In the genomic region with DNA sequence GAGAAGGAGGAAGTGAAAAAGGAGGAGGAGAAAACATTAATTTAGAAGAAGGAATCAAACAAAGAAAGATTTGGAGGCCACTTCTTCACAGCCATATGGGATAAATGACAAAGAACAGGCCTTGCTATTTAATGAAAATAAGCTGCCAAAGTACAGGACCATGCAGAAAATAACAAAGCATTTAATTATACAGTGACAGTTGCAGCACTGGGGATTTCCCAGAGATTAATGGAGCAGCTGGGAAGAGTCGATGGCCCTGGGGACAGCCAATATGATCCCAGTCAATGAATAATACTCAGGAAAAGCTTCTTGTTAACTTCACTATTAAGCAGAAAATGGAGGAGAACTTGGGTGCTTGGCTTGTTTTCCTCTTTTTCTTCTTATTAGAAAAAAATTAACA, we compare ENCODE assay signal across 16 cellular contexts. TPM values are rescaled to one million over a fixed set of nuclear protein-coding genes. Genes with fewer than 3 reads are reported as not detected.
DNase-seq lines count a peak whose midpoint lies in the region; ATAC-seq and TF ChIP-seq lines count a peak whose summit lies in the region.
"Had no signal": no experiment of that assay in that cellular context is flagged by ENCODE, and none has a peak within 500 bp of the region (broad histone marks: within the 10 kb centered on the region; RNA-seq: fewer than 3 reads in every experiment).

No MANE protein-coding gene starts in this region.

- ATAC-seq in gastroesophageal sphincter (no peak), gastrocnemius medialis (no peak), GM21515 (IDR thresholded peaks at IDR 0.05; ENCODE audit: unreplicated experiment) (no peak)
- ATAC-seq: activated CD8-positive, alpha-beta T cell treated with anti-CD3 and anti-CD28 coated beads, Interleukin-2, amount 10 ng/mL, durations not matched to agents 7 days and 5 days had no signal

- WGBS in gastroesophageal sphincter (ENCODE audit: low coverage in 1 of 2), 2 donors = 11% methylated on average over 1 of the region's 1 CpG; no CpG with 5 or more reads in 1 of the 2 donors

- H3K4me1 ChIP-seq in gastroesophageal sphincter (peaks cover 0 to 22% (median 3%) of the 10 kb centered on the region in 3 donors), gastrocnemius medialis (peaks cover 0 to 7% of the 10 kb centered on the region in 2 donors)

- DNase-seq in D341Med (ENCODE audit: low spot score) (peak; percentile 75), NCI-H524 treated with DMSO at 0.1 percent for 48 hours (lab: John Stamatoyannopoulos, UW) (peak; percentile 64), gastrocnemius medialis (no peak), pons (ENCODE audit: low spot score) (no peak), 8988T (no peak)
- DNase-seq: activated CD8-positive, alpha-beta T cell treated with anti-CD3 and anti-CD28 coated beads, Interleukin-2, amount 10 ng/mL, durations not matched to agents 7 days and 5 days; C1 segment of cervical spinal cord; EL; GOT3; stimulated activated CD4-positive, alpha-beta T cell treated with anti-CD3 and anti-CD28 coated beads, Interleukin-4, amount 100 ng/mL, for 1 hour had no signal

- no peaks in the 10 kb centered on the region for H3K36me3 ChIP-seq in gastroesophageal sphincter
- H3K36me3 ChIP-seq in gastrocnemius medialis = no peaks in the 10 kb centered on the region
- H3K36me3 ChIP-seq: esophagus muscularis mucosa had no signal

- in situ Hi-C loops in gastrocnemius medialis (cut with MboI; ENCODE audit: low sequenced_read_pairs in 4 of 4) = no loop called here

- TF ChIP-seq CTCF in gastroesophageal sphincter (IDR thresholded peaks at IDR 0.05) (no peak), gastrocnemius medialis (IDR thresholded peaks at IDR 0.05 in 4 of 5, conservative IDR thresholded peaks at IDR 0.05 in 1 of 5) (no peak)

- TF ChIP-seq POLR2A in gastroesophageal sphincter (IDR thresholded peaks at IDR 0.05) (no peak), gastrocnemius medialis (IDR thresholded peaks at IDR 0.05) (no peak)

- H3K27ac ChIP-seq in gastroesophageal sphincter (peak overlapping the region in 3 of 4 donors; percentile 22 to 50 (median 48)), gastrocnemius medialis (peak overlapping the region in 3 of 4 donors; percentile 16 to 29 (median 21))
- H3K27ac ChIP-seq: hepatocyte, VCaP had no signal

- intact Hi-C loops in gastrocnemius medialis (cut with DNase I; ENCODE audit: low total_unique reads) = no loop called here

- H3K4me3 ChIP-seq in gastroesophageal sphincter (no peak overlapping the region), gastrocnemius medialis (no peak overlapping the region)
- H3K4me3 ChIP-seq: esophagus muscularis mucosa, hepatocyte had no signal

- H3K9me3 ChIP-seq in gastroesophageal sphincter (no peaks in the 10 kb centered on the region), gastrocnemius medialis (no peaks in the 10 kb centered on the region)
- H3K9me3 ChIP-seq: esophagus muscularis mucosa had no signal

- H3K27me3 ChIP-seq in gastroesophageal sphincter = no peaks in the 10 kb centered on the region
- no peaks in the 10 kb centered on the region for H3K27me3 ChIP-seq in gastrocnemius medialis
- H3K27me3 ChIP-seq: esophagus muscularis mucosa, hepatocyte had no signal

- no peak for TF ChIP-seq EP300 in gastroesophageal sphincter (IDR thresholded peaks at IDR 0.05)

RNA-seq across cellular contexts. Expression of gene RERG, which starts 34.6 kb away (rescaled TPM):
- total RNA-seq in gastroesophageal sphincter = 10 to 100 TPM; 13.6 to 32.0 (median 19.8) TPM
- total RNA-seq in gastrocnemius medialis = 1 to 10 TPM; 4.3 to 6.5 (median 5.8) TPM
- total RNA-seq: activated CD8-positive, alpha-beta T cell treated with anti-CD3 and anti-CD28 coated beads, Interleukin-2, amount 10 ng/mL, durations not matched to agents 7 days and 5 days; activated T-helper 2 cell treated with anti-CD3 and anti-CD28 coated beads, Interferon-gamma antibody, Interleukin-2, Interleukin-4, amounts not matched to agents 10 μg/mL and 5 μg/mL and 100 μg/mL, durations not matched to agents 14 hours and 24 hours and 36 hours had no signal

Comparison
In these comparisons a context has a peak if more than half of its experiments do, and no peak if none do; other contexts are left out.
1. DNase-seq: peak in D341Med (single experiment) and NCI-H524 treated with DMSO at 0.1 percent for 48 hours (single experiment); none in gastrocnemius medialis (0 of 2), pons (single experiment) and 8988T (single experiment).